ENCODE assay signal across 10 cellular contexts in the genomic region with DNA sequence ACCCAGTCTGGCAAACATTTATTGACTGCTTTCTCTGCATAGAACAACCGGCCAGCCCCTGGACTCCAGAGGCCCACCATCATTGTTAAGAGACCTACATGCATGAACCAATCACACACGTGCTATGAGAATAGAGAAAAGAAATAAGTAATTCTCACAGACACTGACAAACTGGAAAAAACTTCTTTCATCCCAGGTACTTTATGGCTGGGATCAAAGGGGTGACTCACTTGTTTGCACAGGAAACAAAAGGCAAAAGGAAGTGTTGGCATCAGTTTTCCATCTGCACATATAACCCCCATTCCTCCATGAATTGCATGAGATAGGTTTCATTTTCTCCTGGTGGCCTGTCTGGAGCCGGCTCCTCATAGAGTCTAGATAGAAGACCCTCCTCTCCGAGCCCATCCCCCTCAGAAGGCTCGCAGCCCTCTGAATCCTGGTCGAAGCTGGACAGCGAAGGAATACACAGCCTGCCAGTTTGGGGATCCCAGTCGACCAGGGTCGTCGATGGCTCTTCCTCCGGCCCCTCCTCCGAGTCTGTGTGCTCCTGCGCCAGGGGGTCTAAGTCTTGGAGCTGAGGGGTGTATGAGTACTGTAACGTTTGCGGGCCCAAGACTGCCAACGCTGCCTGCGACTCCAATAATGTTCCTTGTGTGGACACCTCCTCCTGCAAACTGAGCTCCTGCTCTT. TPM values are rescaled to one million over a fixed set of nuclear protein-coding genes. Genes with fewer than 3 reads are reported as not detected.
DNase-seq lines count a peak whose midpoint lies in the region; ATAC-seq, FAIRE-seq and TF ChIP-seq lines count a peak whose summit lies in the region.
"Had no signal": no experiment of that assay in that cellular context is flagged by ENCODE, and none has a peak within 500 bp of the region (broad histone marks: within the 10 kb centered on the region; RNA-seq: fewer than 3 reads in every experiment).

No MANE protein-coding gene starts in this region.

- H3K36me3 Mint-ChIP-seq in astrocyte (ENCODE audit: low read depth, unreplicated experiment), result no peaks in the 10 kb centered on the region

- H2AFZ ChIP-seq in astrocyte (ENCODE audit: low read depth, low read length), result peak overlapping the region; percentile 1

- H3K27ac Mint-ChIP-seq in astrocyte (ENCODE audit: unreplicated experiment), result no peak overlapping the region

- peak; percentile 4 for DNase-seq in COR-L47 (lab: John Stamatoyannopoulos, UW)
- DNase-seq in HuH-7 (ENCODE audit: low spot score), result peak; percentile 35
- peak; percentile 15 for DNase-seq in astrocyte (ENCODE audit: low read depth)
- peak; percentile 23 for DNase-seq in kidney glomerular epithelial cell (lab: John Stamatoyannopoulos, UW)
- no peak for DNase-seq in coronary artery (ENCODE audit: low spot score)
- DNase-seq in DMS 273 treated with DMSO at 0.1 percent for 48 hours (lab: John Stamatoyannopoulos, UW), result no peak
- DNase-seq in stimulated activated CD4-positive, alpha-beta T cell treated with anti-CD3 and anti-CD28 coated beads, Interleukin-4, amount 100 ng/mL, for 1 hour, result no peak
- DNase-seq: left ventricle myocardium superior; stimulated activated CD4-positive, alpha-beta T cell treated with anti-CD3 and anti-CD28 coated beads, Interleukin-4, amount 100 ng/mL, for 24 hours had no signal

- ATAC-seq in HG03159 (IDR thresholded peaks at IDR 0.05; ENCODE audit: unreplicated experiment), result no peak
- ATAC-seq: left ventricle myocardium superior had no signal

- H3K4me1 ChIP-seq in astrocyte (ENCODE audit: insufficient read depth, low read length), result peaks cover 8% of the 10 kb centered on the region

- H3K27me3 Mint-ChIP-seq in astrocyte (ENCODE audit: low read depth, unreplicated experiment), result peaks cover 6% of the 10 kb centered on the region

- H3K4me3 ChIP-seq in astrocyte (ENCODE audit: insufficient read depth, low read depth, low read length) (no peak overlapping the region), coronary artery (no peak overlapping the region)

- no peak overlapping the region for H3K4me3 Mint-ChIP-seq in astrocyte (ENCODE audit: unreplicated experiment)

- no peaks in the 10 kb centered on the region for H3K9me3 Mint-ChIP-seq in astrocyte (ENCODE audit: unreplicated experiment)

- no peaks in the 10 kb centered on the region for H3K27me3 ChIP-seq in astrocyte (ENCODE audit: insufficient read depth, low read length)

- no peaks in the 10 kb centered on the region for H3K79me2 ChIP-seq in astrocyte (ENCODE audit: insufficient read depth, low read length)

- H3K4me1 Mint-ChIP-seq in astrocyte (ENCODE audit: low read depth, unreplicated experiment), result peaks cover 17% of the 10 kb centered on the region

- no peak for FAIRE-seq in astrocyte (lab: Jason Lieb, UNC)

- H3K27ac ChIP-seq in astrocyte (ENCODE audit: low read depth, low read length) (no peak overlapping the region), coronary artery (no peak overlapping the region)

- H3K9ac ChIP-seq in astrocyte (ENCODE audit: low read length), result no peak overlapping the region

- peak overlapping the region; percentile 71 for H3K4me2 ChIP-seq in astrocyte (ENCODE audit: low read length)

- no peaks in the 10 kb centered on the region for H3K9me3 ChIP-seq in astrocyte (ENCODE audit: insufficient read depth, low read depth, low read length)

- TF ChIP-seq CTCF in astrocyte (IDR thresholded peaks at IDR 0.05; ENCODE audit: insufficient read depth, low read depth, low read length) (no peak), coronary artery (IDR thresholded peaks at IDR 0.05) (no peak)

- H3K36me3 ChIP-seq in astrocyte (ENCODE audit: insufficient read depth, low read length), result no peaks in the 10 kb centered on the region

- no peaks in the 10 kb centered on the region for H4K20me1 ChIP-seq in astrocyte (ENCODE audit: insufficient read depth, low read length)

RNA-seq across cellular contexts. Expression of gene IL20RA, which starts 43.3 kb away (rescaled TPM):
- total RNA-seq in astrocyte, result 0.07 and 0.17 TPM in 2 replicates

Comparison
In these comparisons a context has a peak if more than half of its experiments do, and no peak if none do; other contexts are left out.
1. DNase-seq: peak in COR-L47 (single experiment), HuH-7 (single experiment), astrocyte (single experiment) and kidney glomerular epithelial cell (single experiment); none in coronary artery (single experiment), DMS 273 treated with DMSO at 0.1 percent for 48 hours (single experiment) and stimulated activated CD4-positive, alpha-beta T cell treated with anti-CD3 and anti-CD28 coated beads, Interleukin-4, amount 100 ng/mL, for 1 hour (single experiment).